Comparison of ENCODE assay signal across 12 cellular contexts in genomic region chr1:207798847-207799246, GRCh38. TPM values are rescaled to one million over a fixed set of nuclear protein-coding genes. Genes with fewer than 3 reads are reported as not detected.
DNase-seq lines count a peak whose midpoint lies in the region; ATAC-seq and TF ChIP-seq lines count a peak whose summit lies in the region.
"Had no signal": no experiment of that assay in that cellular context is flagged by ENCODE, and none has a peak within 500 bp of the region (broad histone marks: within the 10 kb centered on the region; RNA-seq: fewer than 3 reads in every experiment).

No MANE protein-coding gene starts in this region.

- H3K9me3 Mint-ChIP-seq in activated T-helper 2 cell treated with anti-CD3 and anti-CD28 coated beads, Interferon-gamma antibody, Interleukin-2, Interleukin-4, amounts not matched to agents 10 μg/mL and 5 μg/mL and 100 μg/mL, durations not matched to agents 14 hours and 24 hours and 36 hours, result no peaks in the 10 kb centered on the region
- no peaks in the 10 kb centered on the region for H3K9me3 Mint-ChIP-seq in osteocyte (ENCODE audit: unreplicated experiment)

- H3K36me3 ChIP-seq in BLaER1 (peaks cover 43% of the 10 kb centered on the region), mesenchymal stem cell (ENCODE audit: control insufficient read depth in 1 of 2, insufficient read depth in 2 of 2, low read depth in 1 of 2, low read length in 2 of 2) (peaks cover 3 to 62% of the 10 kb centered on the region in 2 experiments), MM.1S (replicated peaks; ENCODE audit: insufficient read depth, low read length) (peaks cover 11% of the 10 kb centered on the region; the same call in 1 of the 2 replicates)

- 77% methylated on average over 6 of the region's 6 CpGs for WGBS in mesenchymal stem cell

- peaks cover 6% of the 10 kb centered on the region; the same call in 1 of the 2 replicates for H3K79me2 ChIP-seq in MM.1S (ENCODE audit: low read length)

- H3K9me3 ChIP-seq in BLaER1 (no peaks in the 10 kb centered on the region), mesenchymal stem cell (ENCODE audit: control insufficient read depth, low read length) (no peaks in the 10 kb centered on the region), MM.1S (replicated peaks; ENCODE audit: insufficient read depth, low read length) (no peaks in the 10 kb centered on the region)

- no peak overlapping the region for H3K23ac ChIP-seq in mesenchymal stem cell (ENCODE audit: low read length in 2 of 2)

- peaks cover 11% of the 10 kb centered on the region for H3F3A ChIP-seq in MM.1S (ENCODE audit: insufficient read depth, low read length)

- H3K79me1 ChIP-seq in mesenchymal stem cell (replicated peaks; ENCODE audit: low read length, poor library complexity, severe bottlenecking), result peaks cover 4% of the 10 kb centered on the region

- H3K36me3 Mint-ChIP-seq in activated T-helper 2 cell treated with anti-CD3 and anti-CD28 coated beads, Interferon-gamma antibody, Interleukin-2, Interleukin-4, amounts not matched to agents 10 μg/mL and 5 μg/mL and 100 μg/mL, durations not matched to agents 14 hours and 24 hours and 36 hours (ENCODE audit: low read depth), result peaks cover 45% of the 10 kb centered on the region
- H3K36me3 Mint-ChIP-seq in osteocyte (ENCODE audit: unreplicated experiment), result no peaks in the 10 kb centered on the region

- H3K27ac ChIP-seq in BLaER1 (no peak overlapping the region), mesenchymal stem cell (ENCODE audit: low read length, poor library complexity, severe bottlenecking) (no peak overlapping the region), MM.1S (ENCODE audit: low read length) (no peak overlapping the region)

- H2BK12ac ChIP-seq in mesenchymal stem cell (ENCODE audit: low read length in 2 of 2), result no peak overlapping the region

- H3K9ac ChIP-seq in BLaER1 (no peak overlapping the region), mesenchymal stem cell (ENCODE audit: low read length) (no peak overlapping the region), MM.1S (ENCODE audit: low read length) (no peak overlapping the region)

- no peak overlapping the region for H2BK15ac ChIP-seq in mesenchymal stem cell (ENCODE audit: low read depth, poor library complexity, severe bottlenecking)

- ATAC-seq in GM21423 (IDR thresholded peaks at IDR 0.05; ENCODE audit: unreplicated experiment), result peak; percentile 43

- no peaks in the 10 kb centered on the region for H3K27me3 ChIP-seq in BLaER1
- H3K27me3 ChIP-seq in mesenchymal stem cell (ENCODE audit: control insufficient read depth in 1 of 2, insufficient read depth in 1 of 2, low read length in 2 of 2), result no peaks in the 10 kb centered on the region
- no peaks in the 10 kb centered on the region for H3K27me3 ChIP-seq in MM.1S (replicated peaks; ENCODE audit: insufficient read depth, low read length)

- H2BK120ac ChIP-seq in mesenchymal stem cell (ENCODE audit: low read depth, low read length), result no peak overlapping the region

- no peak for DNase-seq in activated T-helper 2 cell treated with anti-CD3 and anti-CD28 coated beads, Interferon-gamma antibody, Interleukin-2, Interleukin-4, amounts not matched to agents 10 μg/mL and 5 μg/mL and 100 μg/mL, durations not matched to agents 14 hours and 24 hours and 36 hours (ENCODE audit: low spot score)
- DNase-seq in mesenchymal stem cell (peak; percentile 33), Ammon's horn (ENCODE audit: low spot score) (no peak), MM.1S (no peak), hippocampal formation (lab: John Stamatoyannopoulos, UW) (no peak), osteocyte (ENCODE audit: extremely low spot score, unreplicated experiment) (no peak)
- DNase-seq: DMS53; NCI-H2029; stimulated activated naive CD4-positive, alpha-beta T cell treated with Interleukin-2 at 50 U/mL for 16 hours; SW 1271 had no signal

- H3K27ac Mint-ChIP-seq in activated T-helper 2 cell treated with anti-CD3 and anti-CD28 coated beads, Interferon-gamma antibody, Interleukin-2, Interleukin-4, amounts not matched to agents 10 μg/mL and 5 μg/mL and 100 μg/mL, durations not matched to agents 14 hours and 24 hours and 36 hours, result no peak overlapping the region
- no peak overlapping the region for H3K27ac Mint-ChIP-seq in osteocyte (ENCODE audit: unreplicated experiment)

- intact Hi-C loops in activated T-helper 2 cell treated with anti-CD3 and anti-CD28 coated beads, Interferon-gamma antibody, Interleukin-2, Interleukin-4, amounts not matched to agents 10 μg/mL and 5 μg/mL and 100 μg/mL, durations not matched to agents 14 hours and 24 hours and 36 hours (cut with micrococcal nuclease), result loop anchor here (2.0 to 5.0 kb wide), 2 partner anchors 16 to 47 kb away; partner anchors contain the start of gene CD46

- no peak overlapping the region for H4K8ac ChIP-seq in mesenchymal stem cell (ENCODE audit: low read length)

- H3K4me3 ChIP-seq in BLaER1, result no peak overlapping the region
- no peak overlapping the region for H3K4me3 ChIP-seq in mesenchymal stem cell (ENCODE audit: insufficient read depth in 1 of 2, low read depth in 1 of 2, low read length in 2 of 2)
- H3K4me3 ChIP-seq in MM.1S (ENCODE audit: low read length), result no peak overlapping the region

- H2AFZ ChIP-seq in mesenchymal stem cell (ENCODE audit: low read depth, low read length) (no peak overlapping the region), MM.1S (ENCODE audit: low read length) (no peak overlapping the region)

- peak overlapping the region; percentile 34 for H3K4me3 Mint-ChIP-seq in activated T-helper 2 cell treated with anti-CD3 and anti-CD28 coated beads, Interferon-gamma antibody, Interleukin-2, Interleukin-4, amounts not matched to agents 10 μg/mL and 5 μg/mL and 100 μg/mL, durations not matched to agents 14 hours and 24 hours and 36 hours (ENCODE audit: low read depth)
- H3K4me3 Mint-ChIP-seq in osteocyte (ENCODE audit: unreplicated experiment), result no peak overlapping the region

- no peak for TF ChIP-seq CTCF in MM.1S (IDR thresholded peaks at IDR 0.05; ENCODE audit: low read length)
- no peak for TF ChIP-seq CTCF in osteocyte (IDR thresholded peaks at IDR 0.05)

- no peak overlapping the region for H2AK5ac ChIP-seq in mesenchymal stem cell (ENCODE audit: low read length, severe bottlenecking)

- H3K27me3 Mint-ChIP-seq in activated T-helper 2 cell treated with anti-CD3 and anti-CD28 coated beads, Interferon-gamma antibody, Interleukin-2, Interleukin-4, amounts not matched to agents 10 μg/mL and 5 μg/mL and 100 μg/mL, durations not matched to agents 14 hours and 24 hours and 36 hours (ENCODE audit: low read depth), result no peaks in the 10 kb centered on the region
- H3K27me3 Mint-ChIP-seq in osteocyte (ENCODE audit: unreplicated experiment), result no peaks in the 10 kb centered on the region

- no peak overlapping the region for H3K14ac ChIP-seq in mesenchymal stem cell (ENCODE audit: low read length in 2 of 2)

- H3K9me2 ChIP-seq in MM.1S (replicated peaks; ENCODE audit: insufficient read depth, low read length), result no peaks in the 10 kb centered on the region

- H3K4me2 ChIP-seq in BLaER1 (peak overlapping the region; percentile 46), mesenchymal stem cell (ENCODE audit: low read length, poor library complexity, severe bottlenecking) (no peak overlapping the region), MM.1S (ENCODE audit: low read depth, low read length) (no peak overlapping the region)

- H4K20me1 ChIP-seq in BLaER1, result peaks cover 24% of the 10 kb centered on the region
- no peaks in the 10 kb centered on the region for H4K20me1 ChIP-seq in MM.1S (ENCODE audit: insufficient read depth, low read length)

- no peak overlapping the region for H2BK5ac ChIP-seq in mesenchymal stem cell (ENCODE audit: low read depth, low read length, poor library complexity, severe bottlenecking)

- H4K91ac ChIP-seq in mesenchymal stem cell (ENCODE audit: low read length), result no peak overlapping the region

- H3K4ac ChIP-seq in mesenchymal stem cell (ENCODE audit: low read depth in 1 of 2, low read length in 2 of 2), result no peak overlapping the region

- peaks cover 34% of the 10 kb centered on the region for H3K4me1 Mint-ChIP-seq in activated T-helper 2 cell treated with anti-CD3 and anti-CD28 coated beads, Interferon-gamma antibody, Interleukin-2, Interleukin-4, amounts not matched to agents 10 μg/mL and 5 μg/mL and 100 μg/mL, durations not matched to agents 14 hours and 24 hours and 36 hours (ENCODE audit: low read depth)
- peaks cover 2% of the 10 kb centered on the region for H3K4me1 Mint-ChIP-seq in osteocyte (ENCODE audit: unreplicated experiment)

- H3K4me1 ChIP-seq in BLaER1 (peaks cover 18% of the 10 kb centered on the region), mesenchymal stem cell (ENCODE audit: control insufficient read depth, insufficient read depth, low read depth, low read length) (peaks cover 5% of the 10 kb centered on the region), MM.1S (ENCODE audit: low read length) (no peaks in the 10 kb centered on the region)

- H3K18ac ChIP-seq in mesenchymal stem cell (ENCODE audit: low read depth in 1 of 2, low read length in 2 of 2), result no peak overlapping the region

RNA-seq across cellular contexts. Expression of gene CD46, which starts 47.0 kb away (rescaled TPM):
- 113 and 116 TPM in 2 replicates for total RNA-seq in activated T-helper 2 cell treated with anti-CD3 and anti-CD28 coated beads, Interferon-gamma antibody, Interleukin-2, Interleukin-4, amounts not matched to agents 10 μg/mL and 5 μg/mL and 100 μg/mL, durations not matched to agents 14 hours and 24 hours and 36 hours
- 185 TPM for polyA plus RNA-seq in mesenchymal stem cell (2013, experiment 1 of 2)
- 192 TPM for polyA plus RNA-seq in mesenchymal stem cell (2013, experiment 2 of 2)
- total RNA-seq in osteocyte, result 97.3 and 102 TPM in 2 replicates
